In the genomic region with DNA sequence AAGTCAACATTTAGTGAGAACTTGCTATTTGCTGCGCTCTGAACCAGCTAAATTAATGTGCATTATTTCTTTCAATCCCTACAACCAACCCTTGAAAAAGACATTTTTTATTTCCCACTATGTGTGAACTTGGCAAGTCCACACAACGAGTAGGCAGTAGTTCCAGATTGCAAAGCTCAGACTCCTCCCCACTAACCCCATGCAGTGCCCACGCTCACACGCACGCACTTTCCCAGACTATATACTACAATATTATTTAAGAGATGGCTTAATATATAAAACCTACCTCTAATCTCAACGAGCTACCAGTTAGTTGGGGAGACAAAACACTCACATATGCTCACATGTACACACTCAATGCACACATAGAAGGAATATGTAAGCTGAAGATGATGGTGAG, we compare ENCODE assay signal across 19 cellular contexts.
"Had no signal": no experiment of that assay in that cellular context is flagged by ENCODE, and none has a peak within 500 bp of the region (broad histone marks: within the 10 kb centered on the region; RNA-seq: fewer than 3 reads in every experiment).

No MANE protein-coding gene starts in this region.

- H3K9me3 ChIP-seq: esophagus muscularis mucosa, gastroesophageal sphincter, heart left ventricle, left lung, lower lobe of right lung, mucosa of descending colon had no signal

- H3K27ac Mint-ChIP-seq: immature natural killer cell, mesothelial cell of epicardium had no signal

- H3K27me3 ChIP-seq: dorsolateral prefrontal cortex, esophagus muscularis mucosa, foreskin keratinocyte, gastroesophageal sphincter, heart left ventricle, hepatocyte, left lung had no signal

- ATAC-seq: foreskin keratinocyte, gastroesophageal sphincter, heart left ventricle, left cardiac atrium, left lung, left ventricle myocardium superior, lower lobe of right lung, mucosa of descending colon had no signal

- H3K79me2 ChIP-seq: hepatocyte had no signal

- H3K4me2 ChIP-seq: hepatocyte had no signal

- H3K4me1 ChIP-seq: esophagus muscularis mucosa, gastroesophageal sphincter, heart left ventricle, left lung, lower lobe of right lung had no signal

- DNase-seq: dermis blood vessel endothelial cell; effector CD4-positive, alpha-beta T cell; effector memory CD4-positive, alpha-beta T cell; foreskin keratinocyte; heart left ventricle; hypothalamus; immature natural killer cell; left cardiac atrium; left lung; left ventricle myocardium superior; lower lobe of right lung; mesenchymal stem cell; mucosa of descending colon had no signal

- H3K36me3 Mint-ChIP-seq: immature natural killer cell, mesothelial cell of epicardium had no signal

- H3K4me1 Mint-ChIP-seq: immature natural killer cell, mesothelial cell of epicardium had no signal

- H3K9me3 Mint-ChIP-seq: immature natural killer cell had no signal

- H2AFZ ChIP-seq: hepatocyte had no signal

- H3K27ac ChIP-seq: coronary artery, esophagus muscularis mucosa, foreskin keratinocyte, gastroesophageal sphincter, heart left ventricle, hepatocyte, left lung, lower lobe of right lung had no signal

- H3K4me3 Mint-ChIP-seq: immature natural killer cell, mesothelial cell of epicardium had no signal
